30 cellular contexts compared by ENCODE assay signal in the genomic region with DNA sequence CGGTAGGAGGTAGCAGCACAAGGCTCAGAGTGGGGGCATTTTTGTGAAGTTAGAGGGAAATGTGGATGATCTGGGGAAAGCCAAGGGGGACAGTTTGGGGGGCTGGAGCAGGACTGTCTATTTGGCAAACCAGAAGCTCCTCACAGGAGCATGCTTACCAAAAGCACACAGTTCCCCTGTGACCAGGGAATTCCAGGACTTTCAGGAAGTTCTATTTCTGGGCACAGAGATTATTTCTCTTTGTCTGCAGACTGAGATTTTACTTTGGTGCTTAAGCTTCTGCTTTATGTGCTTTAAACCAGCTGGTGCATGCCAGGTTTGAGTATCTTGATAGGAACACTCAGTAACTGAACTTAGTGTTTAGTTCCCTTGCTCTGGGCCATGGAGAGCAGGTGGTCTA.
"Had no signal": no experiment of that assay in that cellular context is flagged by ENCODE, and none has a peak within 500 bp of the region (broad histone marks: within the 10 kb centered on the region; RNA-seq: fewer than 3 reads in every experiment).

No MANE protein-coding gene starts in this region.

- H3K9me3 ChIP-seq: body of pancreas, breast epithelium, gastroesophageal sphincter had no signal

- H3K36me3 ChIP-seq: breast epithelium, gastroesophageal sphincter, WERI-Rb-1 had no signal

- DNase-seq: activated B cell treated with CpG ODN at 0.5 μM for 24 hours; activated CD4-positive, alpha-beta T cell treated with anti-CD3 and anti-CD28 coated beads for 48 hours; activated CD4-positive, alpha-beta T cell treated with anti-CD3 and anti-CD28 coated beads, Interleukin-2, amount 50 U/mL, for 1 hour; activated CD4-positive, alpha-beta T cell treated with anti-CD3 and anti-CD28 coated beads, Interleukin-2, amount 50 U/mL, for 48 hours; activated CD8-positive, alpha-beta memory T cell treated with anti-CD3 and anti-CD28 coated beads for 24 hours; activated CD8-positive, alpha-beta T cell treated with anti-CD3 and anti-CD28 coated beads for 36 hours; activated effector memory CD4-positive, alpha-beta T cell treated with Interleukin-2 at 50 U/mL for 16 hours; activated gamma-delta T cell treated with Interleukin-2 at 50 U/mL for 16 hours; activated naive CD4-positive, alpha-beta T cell treated with anti-CD3 and anti-CD28 coated beads, Interleukin-2, amount 50 U/mL, for 16 hours; activated naive CD4-positive, alpha-beta T cell treated with Interleukin-2 at 50 U/mL for 16 hours; activated T-cell treated with anti-CD3 and anti-CD28 coated beads, Interleukin-2, amount 50 U/mL, for 4 hours; amniotic stem cell; aorta; body of pancreas; central memory CD4-positive, alpha-beta T cell; dorsolateral prefrontal cortex; effector memory CD4-positive, alpha-beta T cell; endodermal cell; foreskin melanocyte; T-helper 1 cell; T-helper 17 cell; T1000; WERI-Rb-1 had no signal

- H3K27me3 ChIP-seq: body of pancreas, breast epithelium, dorsolateral prefrontal cortex, gastroesophageal sphincter had no signal

- H3K27ac ChIP-seq: body of pancreas, breast epithelium, coronary artery, dorsolateral prefrontal cortex, gastroesophageal sphincter, WERI-Rb-1 had no signal

- H3K9me3 Mint-ChIP-seq: activated B cell treated with CpG ODN at 0.5 μM for 24 hours; activated CD8-positive, alpha-beta T cell treated with anti-CD3 and anti-CD28 coated beads for 36 hours; activated T-cell treated with anti-CD3 and anti-CD28 coated beads, Interleukin-2, amount 50 U/mL, for 4 hours; activated T-helper 17 cell treated with anti-CD3 and anti-CD28 coated beads, Interleukin-2, amount 50 U/mL, for 72 hours; dendritic cell treated with granulocyte-macrophage colony-stimulating factor and Interleukin-4, amounts not matched to agents 40 ng/mL and 50 ng/mL, for 4 days; endodermal cell; T-helper 2 cell treated with Interferon-gamma antibody and Interleukin-4, amounts not matched to agents 5 μg/mL and 100 μg/mL, for 36 hours had no signal

- H3K4me1 Mint-ChIP-seq: activated B cell treated with CpG ODN at 0.5 μM for 24 hours; activated T-helper 17 cell treated with anti-CD3 and anti-CD28 coated beads, Interleukin-2, amount 50 U/mL, for 72 hours; T-helper 17 cell had no signal

- H3K27me3 Mint-ChIP-seq: activated B cell treated with CpG ODN at 0.5 μM for 24 hours; activated CD8-positive, alpha-beta T cell treated with anti-CD3 and anti-CD28 coated beads for 36 hours had no signal

- H3K27ac Mint-ChIP-seq: activated B cell treated with CpG ODN at 0.5 μM for 24 hours; activated CD8-positive, alpha-beta T cell treated with anti-CD3 and anti-CD28 coated beads for 36 hours; activated naive CD8-positive, alpha-beta T cell; activated T-helper 17 cell treated with anti-CD3 and anti-CD28 coated beads, Interleukin-2, amount 50 U/mL, for 72 hours; dendritic cell treated with granulocyte-macrophage colony-stimulating factor and Interleukin-4, amounts not matched to agents 40 ng/mL and 50 ng/mL, for 4 days; endodermal cell; T-helper 17 cell; T-helper 2 cell treated with Interferon-gamma antibody and Interleukin-4, amounts not matched to agents 5 μg/mL and 100 μg/mL, for 36 hours had no signal

- H3K36me3 Mint-ChIP-seq: activated naive CD8-positive, alpha-beta T cell had no signal

- H3K4me3 ChIP-seq: body of pancreas, breast epithelium, coronary artery, dorsolateral prefrontal cortex, gastroesophageal sphincter had no signal

- H3K4me1 ChIP-seq: body of pancreas, breast epithelium, gastroesophageal sphincter had no signal

- H3K4me3 Mint-ChIP-seq: activated B cell treated with CpG ODN at 0.5 μM for 24 hours; activated CD8-positive, alpha-beta T cell treated with anti-CD3 and anti-CD28 coated beads for 36 hours; activated naive CD8-positive, alpha-beta T cell; activated T-cell treated with anti-CD3 and anti-CD28 coated beads, Interleukin-2, amount 50 U/mL, for 4 hours; activated T-helper 17 cell treated with anti-CD3 and anti-CD28 coated beads, Interleukin-2, amount 50 U/mL, for 72 hours; dendritic cell treated with granulocyte-macrophage colony-stimulating factor and Interleukin-4, amounts not matched to agents 40 ng/mL and 50 ng/mL, for 4 days; endodermal cell; T-helper 17 cell; T-helper 2 cell treated with Interferon-gamma antibody and Interleukin-4, amounts not matched to agents 5 μg/mL and 100 μg/mL, for 36 hours had no signal
